ENCODE assay signal across 8 cellular contexts in genomic region chr15:45714501-45715488, GRCh38.
A peak's percentile ranks its signal among the peaks of the same experiment; 100 is the strongest.
DNase-seq lines count a peak whose midpoint lies in the region; ATAC-seq, FAIRE-seq and TF ChIP-seq lines count a peak whose summit lies in the region.

No MANE protein-coding gene starts in this region.

- no peaks in the 10 kb centered on the region for H3K27me3 ChIP-seq in BJ (ENCODE audit: control insufficient read depth, insufficient read depth, low read length)

- no peak overlapping the region for H3K4me3 ChIP-seq in BJ (ENCODE audit: low read depth, low read length)

- H3K36me3 ChIP-seq in BJ (ENCODE audit: control insufficient read depth, insufficient read depth, low read length) = no peaks in the 10 kb centered on the region

- POLR2A ChIA-PET in BJ (lab: Charles Lee) = no interaction called here

- ATAC-seq in GM19397 (IDR thresholded peaks at IDR 0.05; ENCODE audit: unreplicated experiment) = peak; percentile 66

- peak; percentile 11 for DNase-seq in BJ (ENCODE audit: low read depth)
- peak; percentile 49 for DNase-seq in MV-4-11 (lab: John Stamatoyannopoulos, UW)
- peak; percentile 31 for DNase-seq in SKM-1 (lab: John Stamatoyannopoulos, UW; ENCODE audit: unreplicated experiment)
- peak; percentile 31 for DNase-seq in brain pericyte (ENCODE audit: low read depth, low spot score)
- peak; percentile 64 for DNase-seq in stimulated activated CD4-positive, alpha-beta T cell treated with anti-CD3 and anti-CD28 coated beads, Interleukin-15, amount 100 ng/mL, for 24 hours
- no peak for DNase-seq in HuH-7.5 (ENCODE audit: low spot score)

- CTCF ChIA-PET in BJ (lab: Yijun Ruan, JAX) = interaction anchor here (0.6 to 1.7 kb wide), 16 partner anchors 9 to 1519 kb away, joined by 3 to 16 read pairs (median 4); no protein-coding TSS in a partner anchor

- peak; percentile 85 for TF ChIP-seq CTCF in BJ (IDR thresholded peaks at IDR 0.05; ENCODE audit: insufficient read depth, low read depth, low read length)

- FAIRE-seq in islet of Langerhans (lab: Jason Lieb, UNC) = peak; percentile 64
